Comparison of ENCODE assay signal across 19 cellular contexts in genomic region chr4:169818063-169818679, GRCh38.
A peak's percentile ranks its signal among the peaks of the same experiment; 100 is the strongest.
DNase-seq lines count a peak whose midpoint lies in the region; ATAC-seq and TF ChIP-seq lines count a peak whose summit lies in the region.
"Had no signal": no experiment of that assay in that cellular context is flagged by ENCODE, and none has a peak within 500 bp of the region (broad histone marks: within the 10 kb centered on the region; RNA-seq: fewer than 3 reads in every experiment).

No MANE protein-coding gene starts in this region.

- H3K27me3 ChIP-seq in CD4-positive, alpha-beta memory T cell (ENCODE audit: insufficient read depth, low read length), result no peaks in the 10 kb centered on the region

- no peak overlapping the region for H3K4me3 Mint-ChIP-seq in CD4-positive, alpha-beta memory T cell
- no peak overlapping the region for H3K4me3 Mint-ChIP-seq in endothelial cell (ENCODE audit: unreplicated experiment)
- H3K4me3 Mint-ChIP-seq: activated CD4-positive, alpha-beta T cell treated with anti-CD3 and anti-CD28 coated beads, Interleukin-2, amount 10 ng/mL, durations not matched to agents 7 days and 5 days; activated naive CD4-positive, alpha-beta T cell treated with anti-CD3 and anti-CD28 coated beads, Interleukin-2, amount 50 U/mL, for 24 hours; brain; dendritic cell treated with granulocyte-macrophage colony-stimulating factor and Interleukin-4, amounts not matched to agents 40 ng/mL and 50 ng/mL, for 4 days; T-helper 2 cell treated with Interferon-gamma antibody and Interleukin-4, amounts not matched to agents 5 μg/mL and 100 μg/mL, for 36 hours had no signal

- TF ChIP-seq CTCF in NB4 (IDR thresholded peaks at IDR 0.05; ENCODE audit: low read depth, low read length) (no peak), endothelial cell (IDR thresholded peaks at IDR 0.05; ENCODE audit: unreplicated experiment) (no peak)

- H3K4me1 ChIP-seq in CD4-positive, alpha-beta memory T cell (ENCODE audit: insufficient read depth, low read length), result peaks cover under 1% of the 10 kb centered on the region

- POLR2A ChIA-PET in CD4-positive, alpha-beta memory T cell (lab: Charles Lee; ENCODE audit: partially characterized antibody), result no interaction called here

- no peaks in the 10 kb centered on the region for H3K9me3 ChIP-seq in CD4-positive, alpha-beta memory T cell (ENCODE audit: control insufficient read depth in 1 of 2, low read length in 2 of 2)

- H3K4me1 Mint-ChIP-seq in CD4-positive, alpha-beta memory T cell, result peaks cover 0 to 4% (median 2%) of the 10 kb centered on the region in 4 donors
- H3K4me1 Mint-ChIP-seq in endothelial cell (ENCODE audit: unreplicated experiment), result no peaks in the 10 kb centered on the region
- H3K4me1 Mint-ChIP-seq: brain had no signal

- no peak overlapping the region for H3K27ac ChIP-seq in CD4-positive, alpha-beta memory T cell (ENCODE audit: low read depth, low read length)

- intact Hi-C loops in CD4-positive, alpha-beta memory T cell (cut with micrococcal nuclease), result no loop called here

- H3K27me3 Mint-ChIP-seq in CD4-positive, alpha-beta memory T cell, result peaks cover 9 to 13% of the 10 kb centered on the region in 2 donors
- no peaks in the 10 kb centered on the region for H3K27me3 Mint-ChIP-seq in endothelial cell (ENCODE audit: unreplicated experiment)

- peak; percentile 62 for ATAC-seq in GM18511 (IDR thresholded peaks at IDR 0.05; ENCODE audit: unreplicated experiment)
- ATAC-seq in HG02884 (IDR thresholded peaks at IDR 0.05; ENCODE audit: unreplicated experiment), result peak; percentile 63
- no peak for ATAC-seq in GM19023 (IDR thresholded peaks at IDR 0.05; ENCODE audit: unreplicated experiment)

- H3K36me3 ChIP-seq in CD4-positive, alpha-beta memory T cell (ENCODE audit: insufficient read depth, low read length), result no peaks in the 10 kb centered on the region

- DNase-seq in NB4 (ENCODE audit: low read depth) (peak; percentile 22), globus pallidus (ENCODE audit: low spot score) (peak; percentile 30), inferior parietal cortex (ENCODE audit: extremely low spot score) (no peak), endothelial cell (ENCODE audit: low spot score) (no peak)
- DNase-seq in CD4-positive, alpha-beta memory T cell, result no peak
- DNase-seq: activated CD4-positive, alpha-beta T cell treated with anti-CD3 and anti-CD28 coated beads, Interleukin-2, amount 10 ng/mL, durations not matched to agents 7 days and 5 days; activated T-cell treated with anti-CD3 and anti-CD28 coated beads for 4 hours; Calu3; GF-D8; head of caudate nucleus; NCI-H1694 treated with DMSO at 0.1 percent for 48 hours; RPMI8226 had no signal

- H3K4me3 ChIP-seq in NB4 (ENCODE audit: low read depth, low read length), result no peak overlapping the region
- H3K4me3 ChIP-seq in CD4-positive, alpha-beta memory T cell (ENCODE audit: low read length in 2 of 2), result no peak overlapping the region

- no peaks in the 10 kb centered on the region for H3K36me3 Mint-ChIP-seq in CD4-positive, alpha-beta memory T cell
- H3K36me3 Mint-ChIP-seq in endothelial cell (ENCODE audit: low read depth, unreplicated experiment), result no peaks in the 10 kb centered on the region
- H3K36me3 Mint-ChIP-seq: activated naive CD4-positive, alpha-beta T cell treated with anti-CD3 and anti-CD28 coated beads, Interleukin-2, amount 50 U/mL, for 24 hours; brain had no signal

- no peak overlapping the region for H3K27ac Mint-ChIP-seq in CD4-positive, alpha-beta memory T cell
- no peak overlapping the region for H3K27ac Mint-ChIP-seq in endothelial cell (ENCODE audit: unreplicated experiment)
- H3K27ac Mint-ChIP-seq: activated CD4-positive, alpha-beta T cell treated with anti-CD3 and anti-CD28 coated beads, Interleukin-2, amount 10 ng/mL, durations not matched to agents 7 days and 5 days; activated naive CD4-positive, alpha-beta T cell treated with anti-CD3 and anti-CD28 coated beads, Interleukin-2, amount 50 U/mL, for 24 hours; brain; dendritic cell treated with granulocyte-macrophage colony-stimulating factor and Interleukin-4, amounts not matched to agents 40 ng/mL and 50 ng/mL, for 4 days; T-helper 2 cell treated with Interferon-gamma antibody and Interleukin-4, amounts not matched to agents 5 μg/mL and 100 μg/mL, for 36 hours had no signal

- CTCF ChIA-PET in CD4-positive, alpha-beta memory T cell (lab: Charles Lee; ENCODE audit: partially characterized antibody), result interaction anchor here (0.8 kb wide), 1 partner anchor 8 kb away, joined by 5 read pairs; no protein-coding TSS in a partner anchor

- no peak for TF ChIP-seq POLR2A in NB4 (IDR thresholded peaks at IDR 0.05; ENCODE audit: extremely low read depth, insufficient read length)

- H3K9me3 Mint-ChIP-seq in CD4-positive, alpha-beta memory T cell, result peaks cover 0 to 2% (median 0%) of the 10 kb centered on the region in 8 donors
- H3K9me3 Mint-ChIP-seq in endothelial cell (ENCODE audit: unreplicated experiment), result no peaks in the 10 kb centered on the region
- H3K9me3 Mint-ChIP-seq: activated CD4-positive, alpha-beta T cell treated with anti-CD3 and anti-CD28 coated beads, Interleukin-2, amount 10 ng/mL, durations not matched to agents 7 days and 5 days; activated naive CD4-positive, alpha-beta T cell treated with anti-CD3 and anti-CD28 coated beads, Interleukin-2, amount 50 U/mL, for 24 hours; brain; dendritic cell treated with granulocyte-macrophage colony-stimulating factor and Interleukin-4, amounts not matched to agents 40 ng/mL and 50 ng/mL, for 4 days; T-helper 2 cell treated with Interferon-gamma antibody and Interleukin-4, amounts not matched to agents 5 μg/mL and 100 μg/mL, for 36 hours had no signal

Comparison
In these comparisons a context has a peak if more than half of its experiments do, and no peak if none do; other contexts are left out.
1. DNase-seq: peak in NB4 (single experiment) and globus pallidus (single experiment); none in CD4-positive, alpha-beta memory T cell (0 of 5), inferior parietal cortex (single experiment) and endothelial cell (single experiment).